In genomic region chr12:132489078-132489601, GRCh38 we compare ENCODE assay signal across 8 cellular contexts. TPM values are rescaled to one million over a fixed set of nuclear protein-coding genes. Genes with fewer than 3 reads are reported as not detected.
A peak's percentile ranks its signal among the peaks of the same experiment; 100 is the strongest.
DNase-seq lines count a peak whose midpoint lies in the region; ATAC-seq and TF ChIP-seq lines count a peak whose summit lies in the region.

No MANE protein-coding gene starts in this region.

- peaks cover 35% of the 10 kb centered on the region for H3K79me2 ChIP-seq in osteoblast (ENCODE audit: insufficient read depth, low read length)

- no peaks in the 10 kb centered on the region for H3K36me3 ChIP-seq in osteoblast (ENCODE audit: insufficient read depth, low read length)
- H3K36me3 ChIP-seq in urinary bladder (ENCODE audit: insufficient read depth): no peaks in the 10 kb centered on the region

- peak overlapping the region; percentile 53 for H3K4me2 ChIP-seq in osteoblast (ENCODE audit: insufficient read depth, low read length)

- TF ChIP-seq CTCF in epithelial cell of proximal tubule (conservative IDR thresholded peaks at IDR 0.05; ENCODE audit: low read depth, low read length): no peak
- TF ChIP-seq CTCF in osteoblast (IDR thresholded peaks at IDR 0.05; ENCODE audit: extremely low read depth, low read depth, low read length): no peak

- H4K20me1 ChIP-seq in osteoblast (ENCODE audit: insufficient read depth, low read length): peaks cover 34% of the 10 kb centered on the region

- H3K4me1 ChIP-seq in osteoblast (ENCODE audit: insufficient read depth, low read length) (peaks cover 9% of the 10 kb centered on the region), urinary bladder (ENCODE audit: insufficient read depth) (peaks cover 3% of the 10 kb centered on the region)

- H2AFZ ChIP-seq in osteoblast (ENCODE audit: low read length): no peak overlapping the region

- no peak for DNase-seq in Jurkat, Clone E6-1 (ENCODE audit: low read depth, low spot score)
- peak; percentile 49 for DNase-seq in activated CD8-positive, alpha-beta memory T cell treated with anti-CD3 and anti-CD28 coated beads for 4 hours (ENCODE audit: low read depth in 2 of 2)
- DNase-seq in epithelial cell of proximal tubule (ENCODE audit: low read depth) (no peak), osteoblast (ENCODE audit: insufficient read length, low spot score, missing footprints) (no peak), NCI-H2196 (lab: John Stamatoyannopoulos, UW; ENCODE audit: unreplicated experiment) (no peak), HuH-7.5 (ENCODE audit: low spot score) (no peak)

- 4% methylated on average over 46 of the region's 46 CpGs for WGBS in urinary bladder

- H3K9me3 ChIP-seq in osteoblast (ENCODE audit: low read depth, low read length): no peaks in the 10 kb centered on the region

- H3K27ac ChIP-seq in osteoblast (ENCODE audit: low read depth, low read length) (no peak overlapping the region), urinary bladder (ENCODE audit: low read depth) (peak overlapping the region; percentile 72)

- peak overlapping the region; percentile 48 for H3K4me3 ChIP-seq in Jurkat, Clone E6-1 (ENCODE audit: low read length)
- H3K4me3 ChIP-seq in epithelial cell of proximal tubule (ENCODE audit: low read depth, low read length) (peak overlapping the region; percentile 48), osteoblast (ENCODE audit: insufficient read depth, low read length) (peak overlapping the region; percentile 63), urinary bladder (ENCODE audit: low read depth, low read length) (peak overlapping the region; percentile 88)

- H3K27me3 ChIP-seq in osteoblast (ENCODE audit: insufficient read depth, low read length): no peaks in the 10 kb centered on the region

- ATAC-seq in GM19351 (IDR thresholded peaks at IDR 0.05; ENCODE audit: unreplicated experiment): peak; percentile 34

RNA-seq across cellular contexts. Expression of gene FBRSL1, which starts 0.8 kb away (rescaled TPM):
- polyA plus RNA-seq in Jurkat, Clone E6-1 (2012; ENCODE audit: insufficient read depth, insufficient read length): 120 TPM
- total RNA-seq in epithelial cell of proximal tubule (57.4 and 95.9 TPM in 2 replicates), osteoblast (2.7 and 12.3 TPM in 2 replicates), urinary bladder (4.0 TPM)
- polyA plus RNA-seq in urinary bladder: 46.1 TPM

Comparison
In these comparisons a context has a peak if more than half of its experiments do, and no peak if none do; other contexts are left out.
1. DNase-seq: peak in activated CD8-positive, alpha-beta memory T cell treated with anti-CD3 and anti-CD28 coated beads for 4 hours (2 of 2); none in Jurkat, Clone E6-1 (single experiment), epithelial cell of proximal tubule (single experiment), osteoblast (single experiment), NCI-H2196 (single experiment) and HuH-7.5 (single experiment).
2. Peak in every context shown above with its lines, with median percentiles within 50 percentile points of each other: H3K4me3 ChIP-seq.